Comparison of ENCODE assay signal across 22 cellular contexts in the genomic region with DNA sequence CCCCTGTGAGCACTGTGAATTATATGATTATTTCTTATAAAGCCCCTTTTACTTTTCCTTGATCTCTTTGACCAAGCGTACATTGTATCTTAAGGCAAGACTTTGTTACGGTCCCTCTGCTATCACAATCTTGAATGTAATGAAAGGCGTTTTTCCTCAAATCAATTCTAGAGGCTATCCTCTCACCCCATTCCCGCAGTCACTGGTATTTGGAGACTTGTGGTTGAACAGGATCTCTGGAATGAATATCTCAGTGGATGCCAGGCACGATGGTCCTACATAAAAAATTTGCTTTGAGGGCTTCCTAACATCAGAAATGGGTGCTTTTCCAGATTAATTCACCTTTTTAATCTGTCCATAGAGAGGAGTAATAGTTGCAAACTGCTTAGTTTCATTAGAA.
DNase-seq lines count a peak whose midpoint lies in the region; ATAC-seq and TF ChIP-seq lines count a peak whose summit lies in the region.
"Had no signal": no experiment of that assay in that cellular context is flagged by ENCODE, and none has a peak within 500 bp of the region (broad histone marks: within the 10 kb centered on the region; RNA-seq: fewer than 3 reads in every experiment).

No MANE protein-coding gene starts in this region.

- POLR2A ChIA-PET in PC-3 (lab: Charles Lee; ENCODE audit: unreplicated experiment): no interaction called here

- no peaks in the 10 kb centered on the region for H4K20me1 ChIP-seq in PC-3 (ENCODE audit: low read length)

- H3K36me3 ChIP-seq in PC-3 (ENCODE audit: low read depth, low read length) (no peaks in the 10 kb centered on the region), esophagus squamous epithelium (no peaks in the 10 kb centered on the region), gastrocnemius medialis (no peaks in the 10 kb centered on the region)

- H3K27ac ChIP-seq in PC-3 (ENCODE audit: low read length) (peak overlapping the region; percentile 62), esophagus squamous epithelium (peak overlapping the region in 3 of 4 donors; percentile 41 to 64 (median 59)), gastrocnemius medialis (peak overlapping the region; percentile 61 to 81 (median 72))

- peaks cover 4% of the 10 kb centered on the region for H3K9me3 Mint-ChIP-seq in type B pancreatic cell
- H3K9me3 Mint-ChIP-seq: H9 had no signal

- peak overlapping the region; percentile 4; the same call in 1 of the 2 replicates for H3K9ac ChIP-seq in PC-3 (ENCODE audit: low read length)

- H3K9me2 ChIP-seq in PC-3 (replicated peaks; ENCODE audit: low read length): no peaks in the 10 kb centered on the region

- H3K27me3 ChIP-seq in PC-3 (ENCODE audit: low read length) (no peaks in the 10 kb centered on the region), esophagus squamous epithelium (no peaks in the 10 kb centered on the region), gastrocnemius medialis (no peaks in the 10 kb centered on the region)

- H2AFZ ChIP-seq in PC-3 (ENCODE audit: low read length): no peak overlapping the region

- in situ Hi-C loops in gastrocnemius medialis (cut with MboI; ENCODE audit: low sequenced_read_pairs in 4 of 4): loop anchor here in 1 of 4 donors (10.0 kb wide), 1 partner anchor 63 kb away; no protein-coding TSS in a partner anchor

- DNase-seq in Daoy (ENCODE audit: low read depth) (peak; percentile 23), PC-3 (no peak), esophagus squamous epithelium (lab: John Stamatoyannopoulos, UW) (no peak), gastrocnemius medialis (no peak), NCI-H2227 treated with DMSO at 0.1 percent for 48 hours (lab: John Stamatoyannopoulos, UW) (no peak), NCI-H2107 (lab: John Stamatoyannopoulos, UW) (no peak), type B pancreatic cell (ENCODE audit: extremely low spot score, unreplicated experiment) (no peak)
- DNase-seq: ACHN, AML-193, DMS 273 treated with DMSO at 0.1 percent for 48 hours, DND-41, GDM1, H9, NCI-H1105 treated with DMSO at 0.1 percent for 48 hours, NCI-H1694, NCI-H2081 treated with DMSO at 0.1 percent for 48 hours, NCI-H510A treated with DMSO at 0.1 percent for 48 hours, NCI-H774, RPMI8226 had no signal

- no peaks in the 10 kb centered on the region for H3K4me1 Mint-ChIP-seq in type B pancreatic cell (ENCODE audit: unreplicated experiment)
- H3K4me1 Mint-ChIP-seq: CD14-positive monocyte, H9 had no signal

- H3K79me2 ChIP-seq in PC-3 (ENCODE audit: low read length): no peaks in the 10 kb centered on the region

- H3K27me3 Mint-ChIP-seq in type B pancreatic cell: no peaks in the 10 kb centered on the region

- no TSS peak for BruUV-seq in PC-3 (replicated peaks; lab: Mats Ljungman, UMichigan)

- no peaks in the 10 kb centered on the region for H3F3A ChIP-seq in PC-3 (ENCODE audit: low read length, unreplicated experiment)

- H3K4me3 Mint-ChIP-seq in type B pancreatic cell: no peak overlapping the region
- H3K4me3 Mint-ChIP-seq: CD14-positive monocyte, H9 had no signal

- CTCF ChIA-PET in PC-3 (lab: Charles Lee): no interaction called here

- intact Hi-C loops in PC-3 (cut with micrococcal nuclease) (no loop called here), esophagus squamous epithelium (cut with DNase I) (no loop called here), gastrocnemius medialis (cut with DNase I; ENCODE audit: low total_unique reads) (loop anchor here (2.0 to 10.0 kb wide), 2 partner anchors 85 to 407 kb away; no protein-coding TSS in a partner anchor)

- H3K27ac Mint-ChIP-seq in type B pancreatic cell: no peak overlapping the region
- H3K27ac Mint-ChIP-seq: CD14-positive monocyte had no signal

- H3K4me2 ChIP-seq in PC-3 (ENCODE audit: low read length): peak overlapping the region; percentile 61

- TF ChIP-seq POLR2A in esophagus squamous epithelium (IDR thresholded peaks at IDR 0.05) (no peak), gastrocnemius medialis (IDR thresholded peaks at IDR 0.05) (no peak)

- no peaks in the 10 kb centered on the region for H3K9me3 ChIP-seq in PC-3 (ENCODE audit: low read length)
- no peaks in the 10 kb centered on the region for H3K9me3 ChIP-seq in esophagus squamous epithelium
- H3K9me3 ChIP-seq in gastrocnemius medialis: no peaks in the 10 kb centered on the region

- H3K4me3 ChIP-seq in PC-3 (ENCODE audit: low read length) (no peak overlapping the region), esophagus squamous epithelium (no peak overlapping the region), gastrocnemius medialis (no peak overlapping the region)
- H3K4me3 ChIP-seq: K562 had no signal

- 83 to 89% methylated on average over 5 of the region's 5 CpGs for WGBS in esophagus squamous epithelium, 2 donors

- H3K4me1 ChIP-seq in PC-3 (ENCODE audit: insufficient read depth, low read length) (peaks cover 49% of the 10 kb centered on the region), esophagus squamous epithelium (peaks cover 0 to 38% (median 4%) of the 10 kb centered on the region in 3 donors), gastrocnemius medialis (peaks cover 18 to 38% of the 10 kb centered on the region in 2 donors)

- H3K36me3 Mint-ChIP-seq in type B pancreatic cell: no peaks in the 10 kb centered on the region
- H3K36me3 Mint-ChIP-seq: CD14-positive monocyte had no signal

- TF ChIP-seq CTCF in PC-3 (conservative IDR thresholded peaks at IDR 0.05; ENCODE audit: low read depth, low read length) (no peak), esophagus squamous epithelium (IDR thresholded peaks at IDR 0.05) (no peak), gastrocnemius medialis (IDR thresholded peaks at IDR 0.05 in 4 of 5, conservative IDR thresholded peaks at IDR 0.05 in 1 of 5) (no peak), type B pancreatic cell (conservative IDR thresholded peaks at IDR 0.05) (no peak)

- no peak for ATAC-seq in PC-3
- ATAC-seq in gastrocnemius medialis: peak in 1 of 2 donors; percentile 38
- no peak for ATAC-seq in GM21723 (IDR thresholded peaks at IDR 0.05; ENCODE audit: unreplicated experiment)
- ATAC-seq: K562 had no signal
